ENCODE assay signal across 14 cellular contexts in the genomic region with DNA sequence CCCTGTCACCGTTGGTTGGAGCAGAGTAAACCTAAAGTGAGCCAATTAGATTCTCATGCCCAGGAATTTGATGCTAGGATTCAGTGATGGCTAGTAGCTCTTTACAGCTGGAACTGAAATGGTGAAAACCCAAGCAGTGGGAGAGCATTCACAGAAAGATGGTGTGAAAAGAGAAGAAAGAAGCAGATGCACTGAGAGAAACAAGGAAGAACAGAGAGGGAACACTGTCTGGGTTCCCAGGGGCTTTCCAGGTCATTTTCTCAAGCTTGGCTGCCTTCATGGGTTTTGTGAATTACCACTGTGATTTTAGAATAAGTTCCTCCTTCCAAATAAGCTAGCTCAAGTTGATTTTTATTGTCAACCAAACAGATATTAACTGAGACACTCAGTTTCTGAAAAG.
DNase-seq lines count a peak whose midpoint lies in the region; ATAC-seq and TF ChIP-seq lines count a peak whose summit lies in the region.
"Had no signal": no experiment of that assay in that cellular context is flagged by ENCODE, and none has a peak within 500 bp of the region (broad histone marks: within the 10 kb centered on the region; RNA-seq: fewer than 3 reads in every experiment).

No MANE protein-coding gene starts in this region.

- H3K9me3 Mint-ChIP-seq in activated T-cell treated with anti-CD3 and anti-CD28 coated beads, Interleukin-2, amount 50 U/mL, for 72 hours = no peaks in the 10 kb centered on the region

- H3K27ac Mint-ChIP-seq in activated T-cell treated with anti-CD3 and anti-CD28 coated beads, Interleukin-2, amount 50 U/mL, for 72 hours = peak overlapping the region; percentile 10

- no TSS peak for BruUV-seq in OCI-LY7 (replicated peaks; lab: Mats Ljungman, UMichigan)

- POLR2A ChIA-PET in OCI-LY7 (lab: Charles Lee) = interaction anchor here (1.1 to 5.3 kb wide), 5 partner anchors 9 to 107 kb away, joined by 4 to 43 read pairs (median 9); no protein-coding TSS in a partner anchor

- no peak overlapping the region for H3K27ac ChIP-seq in OCI-LY7 (ENCODE audit: low read depth, low read length, poor library complexity, severe bottlenecking)

- H3K4me1 ChIP-seq in OCI-LY7 (ENCODE audit: insufficient read depth, low read length, poor library complexity, severe bottlenecking) (peaks cover 69% of the 10 kb centered on the region), neuron (ENCODE audit: insufficient read depth, low read length) (no peaks in the 10 kb centered on the region)

- H3K27me3 Mint-ChIP-seq in activated T-cell treated with anti-CD3 and anti-CD28 coated beads, Interleukin-2, amount 50 U/mL, for 72 hours (ENCODE audit: low read depth) = peaks cover 18% of the 10 kb centered on the region

- TF ChIP-seq CTCF in OCI-LY7 (conservative IDR thresholded peaks at IDR 0.05; ENCODE audit: low read length) = no peak

- H3K27me3 ChIP-seq in neuron (ENCODE audit: insufficient read depth, low read length) = no peaks in the 10 kb centered on the region

- peaks cover 31% of the 10 kb centered on the region for H3K4me1 Mint-ChIP-seq in activated T-cell treated with anti-CD3 and anti-CD28 coated beads, Interleukin-2, amount 50 U/mL, for 72 hours (ENCODE audit: low read depth)

- no peak for ATAC-seq in activated T-cell treated with anti-CD3 and anti-CD28 coated beads, Interleukin-2, amount 50 U/mL, for 72 hours (replicated peaks in 1 of 2)
- peak; percentile 44 for ATAC-seq in HG02759 (IDR thresholded peaks at IDR 0.05; ENCODE audit: unreplicated experiment)
- no peak for ATAC-seq in HG03565 (IDR thresholded peaks at IDR 0.05; ENCODE audit: unreplicated experiment)
- ATAC-seq: K562 had no signal

- peaks cover 23% of the 10 kb centered on the region; the same call in 1 of the 2 replicates for H3K79me2 ChIP-seq in OCI-LY7 (ENCODE audit: insufficient read depth, low read depth, low read length)

- peaks cover 0 to 2% of the 10 kb centered on the region in 2 donors for H3K36me3 Mint-ChIP-seq in activated T-cell treated with anti-CD3 and anti-CD28 coated beads, Interleukin-2, amount 50 U/mL, for 72 hours (ENCODE audit: insufficient read depth in 2 of 2)

- CTCF ChIA-PET in OCI-LY7 (lab: Charles Lee; ENCODE audit: unreplicated experiment) = interaction anchor here (1.5 kb wide), 1 partner anchor 26 kb away, joined by 3 read pairs; no protein-coding TSS in a partner anchor

- no peak overlapping the region for H3K4me3 ChIP-seq in OCI-LY7 (ENCODE audit: low read depth, low read length, poor library complexity, severe bottlenecking)
- no peak overlapping the region for H3K4me3 ChIP-seq in neuron (ENCODE audit: low read length)
- H3K4me3 ChIP-seq: K562 had no signal

- no peaks in the 10 kb centered on the region for H3K9me3 ChIP-seq in OCI-LY7 (ENCODE audit: low read length)
- H3K9me3 ChIP-seq in neuron (ENCODE audit: low read length) = no peaks in the 10 kb centered on the region

- H3K4me3 Mint-ChIP-seq in activated T-cell treated with anti-CD3 and anti-CD28 coated beads, Interleukin-2, amount 50 U/mL, for 72 hours = no peak overlapping the region

- H3K9me2 ChIP-seq in OCI-LY7 (ENCODE audit: insufficient read depth, low read length) = no peaks in the 10 kb centered on the region

- DNase-seq in activated T-cell treated with anti-CD3 and anti-CD28 coated beads, Interleukin-2, amount 50 U/mL, for 72 hours = no peak
- DNase-seq in activated T-cell treated with anti-CD3 and anti-CD28 coated beads for 4 hours = no peak
- DNase-seq in OCI-LY7 (ENCODE audit: low spot score) = no peak
- DNase-seq in GM03348 (ENCODE audit: low spot score) = no peak
- no peak for DNase-seq in cortex of kidney (lab: John Stamatoyannopoulos, UW)
- DNase-seq: C1 segment of cervical spinal cord, H7, NCI-H1048, RPMI8226, SW 1271 had no signal

- no peaks in the 10 kb centered on the region for H3K36me3 ChIP-seq in OCI-LY7 (ENCODE audit: insufficient read depth, low read length)
- no peaks in the 10 kb centered on the region for H3K36me3 ChIP-seq in neuron (ENCODE audit: insufficient read depth, low read length)

- intact Hi-C loops in OCI-LY7 (cut with micrococcal nuclease; ENCODE audit: unreplicated experiment) = no loop called here

- peak overlapping the region; percentile 50 for H2AFZ ChIP-seq in OCI-LY7 (ENCODE audit: low read length)
- H2AFZ ChIP-seq in neuron (ENCODE audit: low read depth, low read length) = peak overlapping the region; percentile 54

- H4K20me1 ChIP-seq in OCI-LY7 (ENCODE audit: insufficient read depth, low read length) = no peaks in the 10 kb centered on the region

- H3K4me2 ChIP-seq in OCI-LY7 (ENCODE audit: low read length) = peak overlapping the region; percentile 6; the same call in 1 of the 2 replicates
